In the genomic region with DNA sequence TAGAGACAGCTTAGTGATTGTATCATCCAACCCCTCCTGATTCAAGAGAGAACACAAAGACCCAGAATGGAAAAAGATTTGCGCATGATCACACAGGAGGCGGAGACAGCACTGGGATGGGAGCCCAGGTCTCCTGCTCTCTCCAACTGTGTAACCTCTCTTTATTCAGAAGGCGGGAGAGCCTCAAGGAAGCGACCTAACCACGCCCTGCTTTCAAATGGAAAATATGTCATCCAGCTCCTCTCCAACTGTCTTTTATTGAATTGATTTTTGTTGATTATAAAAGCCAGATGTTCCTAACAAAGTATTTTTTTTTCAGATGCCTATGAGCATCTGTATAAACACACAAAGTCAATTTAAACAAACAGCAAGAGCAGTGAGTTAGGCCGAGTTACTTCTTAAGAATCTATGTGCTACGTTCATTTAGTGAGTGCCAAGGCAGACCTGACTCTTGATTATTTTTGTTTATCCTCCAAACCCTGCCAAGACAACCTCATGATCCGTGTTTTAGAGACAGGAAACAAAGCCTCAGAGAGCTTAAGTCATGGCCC, we compare ENCODE assay signal across 8 cellular contexts.
A peak's percentile ranks its signal among the peaks of the same experiment; 100 is the strongest.
DNase-seq lines count a peak whose midpoint lies in the region; ATAC-seq, FAIRE-seq and TF ChIP-seq lines count a peak whose summit lies in the region.

No MANE protein-coding gene starts in this region.

- peak; percentile 73 for FAIRE-seq in GM12892 (lab: Jason Lieb, UNC)

- H3K27me3 Mint-ChIP-seq in naive thymus-derived CD4-positive, alpha-beta T cell = no peaks in the 10 kb centered on the region

- POLR2A ChIA-PET in naive thymus-derived CD4-positive, alpha-beta T cell (lab: Charles Lee) = interaction anchor here (0.5 kb wide), 1 partner anchor 22 kb away, joined by 3 read pairs; no protein-coding TSS in a partner anchor

- peaks cover 11 to 46% (median 28%) of the 10 kb centered on the region in 7 donors for H3K4me1 Mint-ChIP-seq in naive thymus-derived CD4-positive, alpha-beta T cell

- WGBS in psoas muscle, 3 donors = 30 to 38% (median 33%) methylated on average over 8 of the region's 8 CpGs

- no peak for TF ChIP-seq POLR2A in GM12892 (IDR thresholded peaks at IDR 0.05; ENCODE audit: low read depth, low read length)

- H3K4me1 ChIP-seq in psoas muscle = peaks cover 4% of the 10 kb centered on the region
- H3K4me1 ChIP-seq in naive thymus-derived CD4-positive, alpha-beta T cell (ENCODE audit: control insufficient read depth in 2 of 2, insufficient read depth in 2 of 2, low read length in 2 of 2) = peaks cover 0 to 5% of the 10 kb centered on the region in 2 donors

- no peaks in the 10 kb centered on the region for H3K9me3 ChIP-seq in psoas muscle
- no peaks in the 10 kb centered on the region for H3K9me3 ChIP-seq in naive thymus-derived CD4-positive, alpha-beta T cell (ENCODE audit: control insufficient read depth in 2 of 3, low read length in 3 of 3)

- no peaks in the 10 kb centered on the region for H3K36me3 ChIP-seq in psoas muscle (ENCODE audit: insufficient read depth in 1 of 2, low read depth in 1 of 2)
- no peaks in the 10 kb centered on the region for H3K36me3 ChIP-seq in naive thymus-derived CD4-positive, alpha-beta T cell (ENCODE audit: control insufficient read depth in 2 of 3, insufficient read depth in 3 of 3, low read length in 3 of 3)

- TF ChIP-seq CTCF in fibroblast of pulmonary artery (IDR thresholded peaks at IDR 0.05; ENCODE audit: low read length, missing control alignments) (no peak), psoas muscle (IDR thresholded peaks at IDR 0.05) (no peak)

- H3K4me3 ChIP-seq in fibroblast of pulmonary artery (replicated peaks; ENCODE audit: low read depth, low read length) (no peak overlapping the region), psoas muscle (no peak overlapping the region)
- no peak overlapping the region for H3K4me3 ChIP-seq in naive thymus-derived CD4-positive, alpha-beta T cell (ENCODE audit: low read length)

- DNase-seq in GM12892 (ENCODE audit: insufficient read length) = no peak
- peak; percentile 60 to 89 for DNase-seq in NCI-H446 (lab: John Stamatoyannopoulos, UW)
- peak; percentile 50 for DNase-seq in fibroblast of pulmonary artery (ENCODE audit: low read depth)
- DNase-seq in psoas muscle = peak; percentile 57 to 76
- DNase-seq in mesenteric fat pad (ENCODE audit: low spot score) = no peak
- no peak for DNase-seq in naive thymus-derived CD4-positive, alpha-beta T cell
- DNase-seq in cerebellum (ENCODE audit: low spot score) = no peak

- H3K27ac ChIP-seq in psoas muscle = peak overlapping the region; percentile 46
- no peak overlapping the region for H3K27ac ChIP-seq in naive thymus-derived CD4-positive, alpha-beta T cell (ENCODE audit: low read depth, low read length)

- intact Hi-C loops in psoas muscle (cut with DNase I) = no loop called here
- intact Hi-C loops in naive thymus-derived CD4-positive, alpha-beta T cell (cut with micrococcal nuclease) = loop anchor here in 1 of 2 donors (2.0 kb wide), 3 partner anchors 14 to 32 kb away; no protein-coding TSS in a partner anchor

- peak overlapping the region in 1 of 10 donors; percentile 31 for H3K4me3 Mint-ChIP-seq in naive thymus-derived CD4-positive, alpha-beta T cell

- ATAC-seq in psoas muscle (peak; percentile 45 to 81 (median 68)), HG02623 (IDR thresholded peaks at IDR 0.05; ENCODE audit: unreplicated experiment) (no peak)
- ATAC-seq in naive thymus-derived CD4-positive, alpha-beta T cell = no peak

- no peaks in the 10 kb centered on the region for H3K27me3 ChIP-seq in psoas muscle (ENCODE audit: insufficient read depth in 3 of 3, low read length in 2 of 3)
- H3K27me3 ChIP-seq in naive thymus-derived CD4-positive, alpha-beta T cell (ENCODE audit: control insufficient read depth in 2 of 2, insufficient read depth in 2 of 2, low read length in 2 of 2) = no peaks in the 10 kb centered on the region

- CTCF ChIA-PET in naive thymus-derived CD4-positive, alpha-beta T cell (lab: Charles Lee) = interaction anchor here (0.9 kb wide), 1 partner anchor 14 kb away, joined by 3 read pairs; no protein-coding TSS in a partner anchor

- peaks cover 0 to 6% (median 0%) of the 10 kb centered on the region in 5 donors for H3K36me3 Mint-ChIP-seq in naive thymus-derived CD4-positive, alpha-beta T cell

- peak overlapping the region in 3 of 9 donors; percentile 2 to 82 (median 5) for H3K27ac Mint-ChIP-seq in naive thymus-derived CD4-positive, alpha-beta T cell

- H3K9me3 Mint-ChIP-seq in naive thymus-derived CD4-positive, alpha-beta T cell = no peaks in the 10 kb centered on the region

Comparison
In these comparisons a context has a peak if more than half of its experiments do, and no peak if none do; other contexts are left out.
1. DNase-seq: peak in NCI-H446 (2 of 2), fibroblast of pulmonary artery (single experiment) and psoas muscle (2 of 2); none in GM12892 (single experiment), mesenteric fat pad (single experiment), naive thymus-derived CD4-positive, alpha-beta T cell (0 of 9) and cerebellum (single experiment).
2. ATAC-seq: peak in psoas muscle (4 of 4); none in naive thymus-derived CD4-positive, alpha-beta T cell (single experiment) and HG02623 (single experiment).